In the genomic region with DNA sequence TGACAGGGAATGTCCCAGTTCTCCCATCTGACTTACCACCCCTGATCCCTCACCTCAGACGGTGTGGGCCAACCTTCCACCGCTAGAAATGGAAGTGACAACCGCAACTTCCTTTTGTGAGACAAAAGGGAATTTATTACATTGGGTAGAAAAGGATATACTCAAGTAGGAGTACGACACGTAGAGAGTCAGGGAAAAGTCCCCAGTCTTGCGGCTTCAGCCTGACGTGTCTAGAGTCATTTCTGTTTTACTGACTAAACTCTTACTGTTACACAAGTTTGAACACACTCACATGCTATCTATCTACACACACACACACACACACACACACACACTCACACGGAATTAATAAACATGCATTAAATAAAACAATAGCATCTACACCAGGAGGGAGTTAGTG, we compare ENCODE assay signal across 13 cellular contexts.
A peak's percentile ranks its signal among the peaks of the same experiment; 100 is the strongest.
DNase-seq lines count a peak whose midpoint lies in the region; ATAC-seq and FAIRE-seq lines count a peak whose summit lies in the region.
"Had no signal": no experiment of that assay in that cellular context is flagged by ENCODE, and none has a peak within 500 bp of the region (broad histone marks: within the 10 kb centered on the region; RNA-seq: fewer than 3 reads in every experiment).

No MANE protein-coding gene starts in this region.

- no peaks in the 10 kb centered on the region for H3K36me3 Mint-ChIP-seq in activated naive CD4-positive, alpha-beta T cell treated with anti-CD3 and anti-CD28 coated beads, Interleukin-2, amount 50 U/mL, for 72 hours
- H3K36me3 Mint-ChIP-seq in naive B cell = no peaks in the 10 kb centered on the region

- peak; percentile 51 to 79 for DNase-seq in activated naive CD4-positive, alpha-beta T cell treated with anti-CD3 and anti-CD28 coated beads, Interleukin-2, amount 50 U/mL, for 72 hours (ENCODE audit: low spot score in 2 of 2)
- DNase-seq in activated naive CD4-positive, alpha-beta T cell treated with anti-CD3 and anti-CD28 coated beads, Interleukin-2, amount 50 U/mL, for 16 hours = no peak
- DNase-seq in UCSD-AML1 (lab: John Stamatoyannopoulos, UW; ENCODE audit: unreplicated experiment) (peak; percentile 62), naive B cell (no peak), urothelium cell line (ENCODE audit: low spot score) (no peak), NCI-H2171 treated with DMSO at 0.1 percent for 48 hours (lab: John Stamatoyannopoulos, UW) (no peak), NCI-H1694 (lab: John Stamatoyannopoulos, UW) (no peak)
- DNase-seq: effector memory CD4-positive, alpha-beta T cell; NCI-H1417; NCI-H524 treated with DMSO at 0.1 percent for 48 hours; ovary had no signal

- peak; percentile 92 to 95 for ATAC-seq in activated naive CD4-positive, alpha-beta T cell treated with anti-CD3 and anti-CD28 coated beads, Interleukin-2, amount 50 U/mL, for 72 hours
- ATAC-seq in naive B cell (ENCODE audit: low read depth in 2 of 2) (peak; percentile 43 to 59), GM19023 (IDR thresholded peaks at IDR 0.05; ENCODE audit: unreplicated experiment) (no peak)

- H3K4me3 Mint-ChIP-seq in naive B cell = no peak overlapping the region

- H3K9me3 Mint-ChIP-seq in activated naive CD4-positive, alpha-beta T cell treated with anti-CD3 and anti-CD28 coated beads, Interleukin-2, amount 50 U/mL, for 72 hours = no peaks in the 10 kb centered on the region
- H3K9me3 Mint-ChIP-seq in naive B cell = no peaks in the 10 kb centered on the region

- peak overlapping the region; percentile 0 to 86 for H3K27ac Mint-ChIP-seq in activated naive CD4-positive, alpha-beta T cell treated with anti-CD3 and anti-CD28 coated beads, Interleukin-2, amount 50 U/mL, for 72 hours
- peak overlapping the region in 1 of 6 donors; percentile 30 for H3K27ac Mint-ChIP-seq in naive B cell

- FAIRE-seq in urothelium cell line (lab: Jason Lieb, UNC) = peak; percentile 67
- FAIRE-seq: HTR-8/SVneo had no signal

- peaks cover 0 to 6% (median 4%) of the 10 kb centered on the region in 3 donors for H3K4me1 Mint-ChIP-seq in naive B cell

- H3K27me3 Mint-ChIP-seq in naive B cell = peaks cover 36 to 51% (median 43%) of the 10 kb centered on the region in 3 donors

Comparison
In these comparisons a context has a peak if more than half of its experiments do, and no peak if none do; other contexts are left out.
1. DNase-seq: peak in activated naive CD4-positive, alpha-beta T cell treated with anti-CD3 and anti-CD28 coated beads, Interleukin-2, amount 50 U/mL, for 72 hours (2 of 2) and UCSD-AML1 (single experiment); none in activated naive CD4-positive, alpha-beta T cell treated with anti-CD3 and anti-CD28 coated beads, Interleukin-2, amount 50 U/mL, for 16 hours (single experiment), naive B cell (single experiment), urothelium cell line (single experiment), NCI-H2171 treated with DMSO at 0.1 percent for 48 hours (single experiment) and NCI-H1694 (single experiment).